16 cellular contexts compared by ENCODE assay signal in the genomic region with DNA sequence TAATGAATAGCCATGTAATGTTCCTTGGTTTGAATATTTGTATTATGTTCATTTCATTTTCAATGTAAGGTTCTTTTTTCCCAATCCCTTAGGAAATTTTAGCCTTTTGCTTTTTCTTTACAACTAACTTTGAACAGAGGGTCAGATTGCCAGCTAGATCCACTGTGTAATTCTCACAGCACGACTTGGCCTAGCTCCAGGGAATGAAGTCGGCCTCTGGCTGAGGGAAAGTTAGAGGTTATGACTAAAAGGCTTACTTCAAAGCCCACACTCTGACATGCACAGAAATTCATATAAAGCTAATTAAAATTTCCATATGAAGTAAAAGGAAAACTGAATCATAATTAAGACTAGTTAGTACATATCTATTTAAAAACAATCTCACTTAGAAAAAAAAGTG. TPM values are rescaled to one million over a fixed set of nuclear protein-coding genes. Genes with fewer than 3 reads are reported as not detected.
DNase-seq lines count a peak whose midpoint lies in the region; ATAC-seq and TF ChIP-seq lines count a peak whose summit lies in the region.
"Had no signal": no experiment of that assay in that cellular context is flagged by ENCODE, and none has a peak within 500 bp of the region (broad histone marks: within the 10 kb centered on the region; RNA-seq: fewer than 3 reads in every experiment).

No MANE protein-coding gene starts in this region.

- no peaks in the 10 kb centered on the region for H3K27me3 ChIP-seq in A673 (replicated peaks; ENCODE audit: insufficient read depth, low read depth, low read length, poor library complexity)
- H3K27me3 ChIP-seq: ascending aorta; BLaER1 treated with 17β-estradiol and CSF1 and Interleukin-3, amounts not matched to agents 10 nM and 100 nM had no signal

- CTCF ChIA-PET in A673 (lab: Charles Lee), result no interaction called here
- CTCF ChIA-PET in HEK293T (lab: Yijun Ruan, JAX), result no interaction called here

- no peak for TF ChIP-seq CTCF in A673 (conservative IDR thresholded peaks at IDR 0.05; ENCODE audit: low read depth, low read length)

- peaks cover 4% of the 10 kb centered on the region for H3K4me1 ChIP-seq in A673 (ENCODE audit: insufficient read depth, low read length, poor library complexity, severe bottlenecking)
- H3K4me1 ChIP-seq: ascending aorta; BLaER1 treated with 17β-estradiol and CSF1 and Interleukin-3, amounts not matched to agents 10 nM and 100 nM had no signal

- H3K36me3 ChIP-seq in A673 (ENCODE audit: insufficient read depth, low read length, poor library complexity, severe bottlenecking), result no peaks in the 10 kb centered on the region
- H3K36me3 ChIP-seq: ascending aorta; BLaER1 treated with 17β-estradiol and CSF1 and Interleukin-3, amounts not matched to agents 10 nM and 100 nM had no signal

- POLR2A ChIA-PET in A673 (lab: Charles Lee; ENCODE audit: low non-redundant PET) (no interaction called here), HEK293T (lab: Yijun Ruan, JAX) (no interaction called here)

- BruUV-seq in A673 (replicated peaks; lab: Mats Ljungman, UMichigan), result no TSS peak

- DNase-seq in A673 (ENCODE audit: low spot score), result peak; percentile 57
- DNase-seq in HEK293T (ENCODE audit: extremely low spot score), result peak; percentile 55
- peak; percentile 16 for DNase-seq in T1000 (lab: John Stamatoyannopoulos, UW)
- DNase-seq in head of caudate nucleus, result peak in 24 of 42 donors; percentile 3 to 54 (median 19)
- DNase-seq in NCI-H2171 (lab: John Stamatoyannopoulos, UW), result no peak
- DNase-seq: activated T-cell treated with anti-CD3 and anti-CD28 coated beads, Interleukin-2, amount 50 U/mL, for 1 hour; foreskin fibroblast; NCI-H2029; stimulated activated CD4-positive, alpha-beta T cell treated with anti-CD3 and anti-CD28 coated beads, Interleukin-1b, Interleukin-23, amount 100 ng/mL, for 48 hours; stimulated activated naive CD4-positive, alpha-beta T cell had no signal

- H3K27ac ChIP-seq in A673 (ENCODE audit: low read depth, low read length, poor library complexity, severe bottlenecking), result no peak overlapping the region
- H3K27ac ChIP-seq: ascending aorta; BLaER1 treated with 17β-estradiol and CSF1 and Interleukin-3, amounts not matched to agents 10 nM and 100 nM; RWPE1 had no signal

- no peak overlapping the region for H3K4me3 ChIP-seq in A673 (ENCODE audit: low read depth, low read length, poor library complexity, severe bottlenecking)
- H3K4me3 ChIP-seq: ascending aorta; BLaER1 treated with 17β-estradiol and CSF1 and Interleukin-3, amounts not matched to agents 10 nM and 100 nM had no signal

- ATAC-seq in HG02840 (IDR thresholded peaks at IDR 0.05; ENCODE audit: low FRiP score, unreplicated experiment) (no peak), HG02973 (IDR thresholded peaks at IDR 0.05; ENCODE audit: unreplicated experiment) (no peak), HG02678 (IDR thresholded peaks at IDR 0.05; ENCODE audit: unreplicated experiment) (no peak)

- H3K9me3 ChIP-seq in A673 (ENCODE audit: low read depth, low read length, poor library complexity, severe bottlenecking), result no peaks in the 10 kb centered on the region
- H3K9me3 ChIP-seq: ascending aorta; BLaER1 treated with 17β-estradiol and CSF1 and Interleukin-3, amounts not matched to agents 10 nM and 100 nM had no signal

- intact Hi-C loops in A673 (cut with micrococcal nuclease; ENCODE audit: unreplicated experiment) (no loop called here), head of caudate nucleus (cut with DNase I) (no loop called here)

TF ChIP-seq in HEK293T, 16 proteins besides CTCF, POLR2A, EP300 and RAD21:
- TF ChIP-seq, protein P1, sequence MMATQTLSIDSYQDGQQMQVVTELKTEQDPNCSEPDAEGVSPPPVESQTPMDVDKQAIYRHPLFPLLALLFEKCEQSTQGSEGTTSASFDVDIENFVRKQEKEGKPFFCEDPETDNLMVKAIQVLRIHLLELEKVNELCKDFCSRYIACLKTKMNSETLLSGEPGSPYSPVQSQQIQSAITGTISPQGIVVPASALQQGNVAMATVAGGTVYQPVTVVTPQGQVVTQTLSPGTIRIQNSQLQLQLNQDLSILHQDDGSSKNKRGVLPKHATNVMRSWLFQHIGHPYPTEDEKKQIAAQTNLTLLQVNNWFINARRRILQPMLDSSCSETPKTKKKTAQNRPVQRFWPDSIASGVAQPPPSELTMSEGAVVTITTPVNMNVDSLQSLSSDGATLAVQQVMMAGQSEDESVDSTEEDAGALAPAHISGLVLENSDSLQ (IDR thresholded peaks at IDR 0.05), result no peak
- no peak for TF ChIP-seq NFRKB (IDR thresholded peaks at IDR 0.05)
- no peak for TF ChIP-seq ARNT (IDR thresholded peaks at IDR 0.05)
- no peak for TF ChIP-seq BHLHE40 (IDR thresholded peaks at IDR 0.05; ENCODE audit: borderline replicate concordance)
- TF ChIP-seq FOXA1 (IDR thresholded peaks at IDR 0.05), result no peak
- no peak for TF ChIP-seq FOXM1 (IDR thresholded peaks at IDR 0.05; ENCODE audit: borderline replicate concordance)

RNA-seq across cellular contexts. Expression of a gene that starts 38.7 kb away (rescaled TPM):
- 67.6 TPM in 2 replicates for total RNA-seq in A673 (2021)
